ENCODE assay signal across 8 cellular contexts in genomic region chr10:96832721-96833219, GRCh38. TPM values are rescaled to one million over a fixed set of nuclear protein-coding genes. Genes with fewer than 3 reads are reported as not detected.
DNase-seq lines count a peak whose midpoint lies in the region; ATAC-seq and FAIRE-seq lines count a peak whose summit lies in the region.

No MANE protein-coding gene starts in this region.

- peak overlapping the region; percentile 91 for H2BK5ac ChIP-seq in neuronal stem cell (ENCODE audit: low read length)

- FAIRE-seq in frontal cortex (lab: Jason Lieb, UNC): no peak

- H3K27me3 ChIP-seq in neuronal stem cell (ENCODE audit: control insufficient read depth in 3 of 3, insufficient read depth in 3 of 3, low read depth in 1 of 3, low read length in 3 of 3): no peaks in the 10 kb centered on the region

- no peak overlapping the region for H3K23ac ChIP-seq in neuronal stem cell (ENCODE audit: low read depth, low read length, poor library complexity)

- H2BK120ac ChIP-seq in neuronal stem cell (ENCODE audit: low read depth, low read length): no peak overlapping the region

- peak overlapping the region; percentile 50 for H3K14ac ChIP-seq in neuronal stem cell (ENCODE audit: low read length)

- H2BK15ac ChIP-seq in neuronal stem cell (ENCODE audit: low read length): no peak overlapping the region

- H2AFZ ChIP-seq in neuronal stem cell (ENCODE audit: low read length): peak overlapping the region; percentile 91

- no peak overlapping the region for H2AK5ac ChIP-seq in neuronal stem cell (ENCODE audit: low read depth, low read length)

- peaks cover 0 to 21% of the 10 kb centered on the region in 2 donors for H3K36me3 ChIP-seq in neuronal stem cell (replicated peaks in 1 of 2; ENCODE audit: control insufficient read depth in 2 of 2, insufficient read depth in 2 of 2, low read length in 2 of 2)

- peaks cover 3% of the 10 kb centered on the region for H3K79me1 ChIP-seq in neuronal stem cell (ENCODE audit: low read depth, low read length)

- H3K9ac ChIP-seq in neuronal stem cell (ENCODE audit: low read depth, low read length, poor library complexity): peak overlapping the region; percentile 89

- peaks cover 0 to 7% of the 10 kb centered on the region in 2 donors for H3K9me3 ChIP-seq in neuronal stem cell (replicated peaks in 1 of 2; ENCODE audit: control insufficient read depth in 2 of 2, insufficient read depth in 1 of 2, low read depth in 1 of 2, low read length in 2 of 2)

- peaks cover 0 to 4% of the 10 kb centered on the region in 2 donors for H3K4me1 ChIP-seq in neuronal stem cell (ENCODE audit: control insufficient read depth in 2 of 2, insufficient read depth in 1 of 2, low read depth in 1 of 2, low read length in 2 of 2)

- peak overlapping the region; percentile 98 for H3K18ac ChIP-seq in neuronal stem cell (ENCODE audit: low read length)

- peak; percentile 50 for ATAC-seq in GM21381 (IDR thresholded peaks at IDR 0.05; ENCODE audit: unreplicated experiment)

- H3K4me3 ChIP-seq in neuronal stem cell (ENCODE audit: low read length in 2 of 2): peak overlapping the region; percentile 79 to 99

- no peak overlapping the region for H4K91ac ChIP-seq in neuronal stem cell (ENCODE audit: low read depth, low read length, poor library complexity)

- H4K8ac ChIP-seq in neuronal stem cell (ENCODE audit: low read depth, low read length): no peak overlapping the region

- no CpG with 5 or more reads among the region's 72 CpGs for WGBS in neuronal stem cell (ENCODE audit: extremely low coverage in 2 of 2, insufficient read length in 2 of 2, insufficient replicate concordance in 1 of 2), 2 donors

- H3K4ac ChIP-seq in neuronal stem cell (ENCODE audit: low read length): no peak overlapping the region

- H3K4me2 ChIP-seq in neuronal stem cell (ENCODE audit: insufficient read depth, low read length, poor library complexity, severe bottlenecking): peak overlapping the region; percentile 77

- peak; percentile 94 for DNase-seq in DMS53 (lab: John Stamatoyannopoulos, UW)
- DNase-seq in HUDEP-2 (lab: John Stamatoyannopoulos, UW; ENCODE audit: unreplicated experiment in 76 of 76): peak in 69 of 76 experiments; percentile 30 to 86 (median 72)
- peak; percentile 57 to 67 for DNase-seq in SHP77 (lab: John Stamatoyannopoulos, UW)
- DNase-seq in activated gamma-delta T cell treated with anti-CD3 and anti-CD28 coated beads, Interleukin-2, amount 50 U/mL, for 16 hours (ENCODE audit: low read depth): peak; percentile 78
- peak; percentile 88 to 93 for DNase-seq in frontal cortex (ENCODE audit: low spot score in 2 of 2)
- DNase-seq in neuronal stem cell (ENCODE audit: low spot score): peak; percentile 80
- peak; percentile 37 for DNase-seq in stromal cell of bone marrow (ENCODE audit: low read depth)

- peak overlapping the region; percentile 92 for H3K27ac ChIP-seq in neuronal stem cell (replicated peaks; ENCODE audit: low read length)

- no peak overlapping the region for H2BK12ac ChIP-seq in neuronal stem cell (ENCODE audit: low read length)

RNA-seq across cellular contexts. Expression of gene LCOR, which starts 0.7 kb away (rescaled TPM):
- total RNA-seq in frontal cortex: 52.2 TPM
- polyA plus RNA-seq in neuronal stem cell (2013, experiment 1 of 2): 12.0 TPM
- polyA plus RNA-seq in neuronal stem cell (2013, experiment 2 of 2): 10.4 TPM

Comparison
In these comparisons a context has a peak if more than half of its experiments do, and no peak if none do; other contexts are left out.
1. Peak in every context shown above with its lines: DNase-seq, ATAC-seq, H3K4me3 ChIP-seq and H3K27ac ChIP-seq.
2. DNase-seq: peak in every context shown above with its lines; median percentile 94 in DMS53; 90 in frontal cortex; 80 in neuronal stem cell; 78 in activated gamma-delta T cell treated with anti-CD3 and anti-CD28 coated beads, Interleukin-2, amount 50 U/mL, for 16 hours; 72 in HUDEP-2; 62 in SHP77; 37 in stromal cell of bone marrow.